Comparison of ENCODE assay signal across 8 cellular contexts in genomic region chr11:693887-694562, GRCh38. TPM values are rescaled to one million over a fixed set of nuclear protein-coding genes. Genes with fewer than 3 reads are reported as not detected.
A peak's percentile ranks its signal among the peaks of the same experiment; 100 is the strongest.
DNase-seq lines count a peak whose midpoint lies in the region; ATAC-seq and TF ChIP-seq lines count a peak whose summit lies in the region.

No MANE protein-coding gene starts in this region.

- no peak for ATAC-seq in HG03342 (IDR thresholded peaks at IDR 0.05; ENCODE audit: unreplicated experiment)
- ATAC-seq in GM19324 (IDR thresholded peaks at IDR 0.05; ENCODE audit: low FRiP score, unreplicated experiment), result no peak

- H3K4me1 ChIP-seq in adipocyte (ENCODE audit: control insufficient read depth, insufficient read depth, low read length), result peaks cover 38% of the 10 kb centered on the region

- H3K4me3 Mint-ChIP-seq in HFFc6, result peak overlapping the region; percentile 94
- H3K4me3 Mint-ChIP-seq in mesothelial cell of epicardium, result peak overlapping the region; percentile 67

- DNase-seq in AG04450 (ENCODE audit: low read depth, low spot score) (no peak), HFFc6 (no peak), adipocyte (ENCODE audit: low read depth) (no peak), mesothelial cell of epicardium (ENCODE audit: low spot score in 2 of 2, unreplicated experiment in 2 of 2) (no peak), kidney tubule cell (ENCODE audit: low spot score) (no peak), SIG-M5 (lab: John Stamatoyannopoulos, UW) (no peak)

- peaks cover 48% of the 10 kb centered on the region for H3K4me1 Mint-ChIP-seq in HFFc6 (ENCODE audit: low read depth)
- peaks cover 49% of the 10 kb centered on the region for H3K4me1 Mint-ChIP-seq in mesothelial cell of epicardium

- H3K27ac ChIP-seq in AG04450 (ENCODE audit: low read depth, low read length), result no peak overlapping the region

- H3K4me3 ChIP-seq in AG04450 (ENCODE audit: low read depth, low read length) (peak overlapping the region; percentile 79), adipocyte (ENCODE audit: low read length) (peak overlapping the region; percentile 69)

- no peaks in the 10 kb centered on the region for H3K27me3 ChIP-seq in AG04450 (ENCODE audit: control insufficient read depth, insufficient read depth, low read length)
- no peaks in the 10 kb centered on the region for H3K27me3 ChIP-seq in adipocyte (replicated peaks; ENCODE audit: control insufficient read depth, insufficient read depth, low read length)

- no peaks in the 10 kb centered on the region for H3K36me3 ChIP-seq in adipocyte (ENCODE audit: control insufficient read depth, insufficient read depth, low read length, severe bottlenecking)

- POLR2A ChIA-PET in AG04450 (lab: Yijun Ruan, JAX), result interaction anchor here (0.5 to 2.4 kb wide), 3 partner anchors 12 to 78 kb away, joined by 3 to 11 read pairs (median 3); partner anchors contain the start of genes EPS8L2 and IRF7

- peak overlapping the region; percentile 58 for H3K9ac ChIP-seq in adipocyte (ENCODE audit: low read length)

- H3K27me3 Mint-ChIP-seq in HFFc6 (ENCODE audit: insufficient read depth) (peaks cover 3% of the 10 kb centered on the region), mesothelial cell of epicardium (ENCODE audit: low read depth) (no peaks in the 10 kb centered on the region)

- H3K27ac Mint-ChIP-seq in HFFc6, result peak overlapping the region; percentile 77
- peak overlapping the region; percentile 85 for H3K27ac Mint-ChIP-seq in mesothelial cell of epicardium

- H3K9me3 ChIP-seq in AG04450 (ENCODE audit: control insufficient read depth, insufficient read depth, low read length) (no peaks in the 10 kb centered on the region; the same call in 1 of the 2 replicates), adipocyte (ENCODE audit: control insufficient read depth, low read length) (no peaks in the 10 kb centered on the region)

- TF ChIP-seq CTCF in AG04450 (IDR thresholded peaks at IDR 0.05; ENCODE audit: low read depth, low read length) (no peak), HFFc6 (IDR thresholded peaks at IDR 0.05) (no peak), mesothelial cell of epicardium (IDR thresholded peaks at IDR 0.05; ENCODE audit: unreplicated experiment) (no peak)

- peaks cover 6% of the 10 kb centered on the region; the same call in 1 of the 2 replicates for H3K36me3 Mint-ChIP-seq in HFFc6 (ENCODE audit: low read depth)
- H3K36me3 Mint-ChIP-seq in mesothelial cell of epicardium, result peaks cover 3% of the 10 kb centered on the region

- no peaks in the 10 kb centered on the region for H3K9me3 Mint-ChIP-seq in HFFc6
- H3K9me3 Mint-ChIP-seq in mesothelial cell of epicardium, result no peaks in the 10 kb centered on the region

- CTCF ChIA-PET in AG04450 (lab: Charles Lee), result no interaction called here

RNA-seq across cellular contexts. Expression of gene DEAF1, which starts 1.0 kb away (rescaled TPM):
- 13.0 and 19.6 TPM in 2 replicates for polyA plus RNA-seq in AG04450 (2011; rRNA removed)
- polyA minus RNA-seq in AG04450 (2011; rRNA and poly(A)+ RNA removed), result 12.9 and 19.7 TPM in 2 replicates
- 10 to 100 TPM; 32.2 to 48.1 (median 34.6) TPM for total RNA-seq in HFFc6 (2021; fragmentation: NEBNext Ultra II Directional; extraction: Animal tissue kit (Norgen Biotek cat#: 25700))
- total RNA-seq in mesothelial cell of epicardium, result 59.6 to 64.9 TPM (median 64.0 TPM) in 3 replicates

RNA-seq across cellular contexts. Expression of gene TMEM80, which starts 1.6 kb away (rescaled TPM):
- 16.2 and 18.7 TPM in 2 replicates for polyA plus RNA-seq in AG04450 (2011; rRNA removed)
- 7.8 and 7.9 TPM in 2 replicates for polyA minus RNA-seq in AG04450 (2011; rRNA and poly(A)+ RNA removed)
- total RNA-seq in HFFc6 (2021; fragmentation: NEBNext Ultra II Directional; extraction: Animal tissue kit (Norgen Biotek cat#: 25700)), result 10 to 100 TPM; 16.9 to 24.5 (median 19.3) TPM
- total RNA-seq in mesothelial cell of epicardium, result 25.7 to 30.7 TPM (median 28.7 TPM) in 3 replicates

RNA-seq across cellular contexts. Expression of gene EPS8L2, which starts 12.0 kb away (rescaled TPM):
- 11.0 and 17.0 TPM in 2 replicates for polyA plus RNA-seq in AG04450 (2011; rRNA removed)
- polyA minus RNA-seq in AG04450 (2011; rRNA and poly(A)+ RNA removed), result 12.7 and 13.4 TPM in 2 replicates
- total RNA-seq in HFFc6 (2021; fragmentation: NEBNext Ultra II Directional; extraction: Animal tissue kit (Norgen Biotek cat#: 25700)), result 10 to 100 TPM; 55.5 to 70.1 (median 65.1) TPM
- 105 to 112 TPM (median 111 TPM) in 3 replicates for total RNA-seq in mesothelial cell of epicardium

RNA-seq across cellular contexts. Expression of gene TALDO1, which starts 53.2 kb away (rescaled TPM):
- polyA plus RNA-seq in AG04450 (2011; rRNA removed), result 242 and 286 TPM in 2 replicates
- polyA minus RNA-seq in AG04450 (2011; rRNA and poly(A)+ RNA removed), result 98.9 and 103 TPM in 2 replicates
- 100 to 1,000 TPM; 230 to 351 (median 300) TPM for total RNA-seq in HFFc6 (2021; fragmentation: NEBNext Ultra II Directional; extraction: Animal tissue kit (Norgen Biotek cat#: 25700))
- 86.9 to 97.5 TPM (median 89.7 TPM) in 3 replicates for total RNA-seq in mesothelial cell of epicardium

RNA-seq across cellular contexts. Expression of gene DRD4, which starts 57.0 kb away (rescaled TPM):
- polyA plus RNA-seq in AG04450 (2011; rRNA removed), result 0.05 TPM in 1 of 2 replicates, not detected in the other
- polyA minus RNA-seq in AG04450 (2011; rRNA and poly(A)+ RNA removed), result not detected in 2 replicates
- total RNA-seq in HFFc6 (2021; fragmentation: NEBNext Ultra II Directional; extraction: Animal tissue kit (Norgen Biotek cat#: 25700)), result under 1 TPM; 0.14 to 0.61 (median 0.38) TPM
- total RNA-seq in mesothelial cell of epicardium, result 2.1 to 3.1 TPM (median 2.5 TPM) in 3 replicates
